Comparison of ENCODE assay signal across 19 cellular contexts in the genomic region with DNA sequence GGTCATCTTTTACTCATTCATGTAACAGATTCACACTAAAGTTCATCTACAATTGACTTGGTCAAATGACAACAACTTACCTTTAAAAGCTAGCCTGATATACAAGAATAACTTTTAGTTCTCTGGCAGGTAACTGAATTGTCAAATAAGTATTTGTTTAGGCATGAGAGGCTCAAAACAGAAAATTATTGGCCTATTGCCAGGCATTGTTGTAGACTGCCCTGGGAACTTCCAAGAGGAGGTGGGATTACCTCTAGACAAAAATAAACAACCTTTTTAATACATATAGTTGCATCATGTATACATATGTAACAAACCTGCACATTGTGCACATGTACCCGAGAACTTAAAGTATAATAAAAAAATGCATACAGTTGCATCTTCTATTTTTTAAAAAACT. TPM values are rescaled to one million over a fixed set of nuclear protein-coding genes. Genes with fewer than 3 reads are reported as not detected.
"Had no signal": no experiment of that assay in that cellular context is flagged by ENCODE, and none has a peak within 500 bp of the region (broad histone marks: within the 10 kb centered on the region; RNA-seq: fewer than 3 reads in every experiment).

No MANE protein-coding gene starts in this region.

- H3K4me3 ChIP-seq: colonic mucosa, left ventricle myocardium inferior had no signal

- DNase-seq: activated CD4-positive, alpha-beta T cell treated with anti-CD3 and anti-CD28 coated beads, Interleukin-2, amount 10 ng/mL, durations not matched to agents 24 days and 14 days; activated CD4-positive, CD25-positive, alpha-beta regulatory T cell; activated CD8-positive, alpha-beta memory T cell treated with anti-CD3 and anti-CD28 coated beads, Interleukin-2, amount 50 U/mL, for 48 hours; activated gamma-delta T cell; activated T-cell treated with anti-CD3 and anti-CD28 coated beads, Interleukin-2, amount 50 U/mL, for 72 hours; central memory CD4-positive, alpha-beta T cell; colonic mucosa; effector CD4-positive, alpha-beta T cell; foreskin fibroblast; hippocampal formation; kidney; left ventricle myocardium inferior; natural killer cell; retina had no signal

- H3K9me3 ChIP-seq: colonic mucosa, neutrophil had no signal

- ATAC-seq: activated naive CD4-positive, alpha-beta T cell treated with anti-CD3 and anti-CD28 coated beads, Interleukin-2, amount 50 U/mL, for 72 hours; activated T-cell treated with anti-CD3 and anti-CD28 coated beads, Interleukin-2, amount 50 U/mL, for 72 hours; natural killer cell; stimulated activated memory B cell treated with anti-CD40 and anti-IgM and Interleukin-4, amounts not matched to agents 10 μg/mL and 1 μg/mL and 100 μg/mL, for 72 hours had no signal

- H3K4me1 ChIP-seq: colonic mucosa, left ventricle myocardium inferior, parathyroid adenoma had no signal

- H3K27ac ChIP-seq: colonic mucosa, left ventricle myocardium inferior, neutrophil, parathyroid adenoma had no signal

- H3K36me3 ChIP-seq: colonic mucosa, left ventricle myocardium inferior, neutrophil had no signal

RNA-seq across cellular contexts. Expression of a gene that starts 18.2 kb away (rescaled TPM):
- total RNA-seq: endothelial cell of umbilical vein had no signal
